In the genomic region with DNA sequence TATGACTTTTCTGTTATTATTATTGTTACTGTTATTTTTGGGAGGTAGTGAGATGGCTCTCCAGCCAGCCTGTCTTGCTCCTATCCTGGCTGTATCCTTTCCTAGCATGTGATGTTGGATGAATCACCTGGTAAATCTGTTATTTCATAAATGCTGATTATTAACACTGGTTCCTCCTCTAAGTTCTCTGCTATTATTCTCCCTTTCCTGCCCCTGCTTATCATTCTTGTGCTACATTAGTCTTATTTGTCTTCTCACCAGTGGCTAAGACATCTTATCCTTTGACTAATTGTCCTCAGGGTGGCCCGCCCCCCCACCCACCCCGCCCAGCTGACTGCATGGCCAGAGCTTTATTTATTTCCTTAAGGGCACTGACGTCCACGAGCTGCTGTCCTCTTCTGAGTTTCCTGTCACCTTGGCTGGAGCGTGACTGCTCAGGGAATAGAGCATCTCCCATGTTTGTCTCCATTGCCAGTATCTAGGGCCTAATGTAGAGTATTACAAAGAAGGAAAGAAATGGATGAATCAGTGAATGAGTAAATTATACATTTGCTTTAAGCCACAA, we compare ENCODE assay signal across 12 cellular contexts.
A peak's percentile ranks its signal among the peaks of the same experiment; 100 is the strongest.
DNase-seq lines count a peak whose midpoint lies in the region; ATAC-seq and TF ChIP-seq lines count a peak whose summit lies in the region.
"Had no signal": no experiment of that assay in that cellular context is flagged by ENCODE, and none has a peak within 500 bp of the region (broad histone marks: within the 10 kb centered on the region; RNA-seq: fewer than 3 reads in every experiment).

No MANE protein-coding gene starts in this region.

- no peaks in the 10 kb centered on the region for H3K79me2 ChIP-seq in fibroblast of lung (ENCODE audit: control insufficient read depth, insufficient read depth, low read length)

- CTCF ChIA-PET in activated naive CD4-positive, alpha-beta T cell treated with anti-CD3 and anti-CD28 coated beads, Interleukin-2, amount 10 ng/mL, durations not matched to agents 7 days and 5 days (lab: Charles Lee) = interaction anchor here (0.7 kb wide), 1 partner anchor 29 kb away, joined by 4 read pairs; no protein-coding TSS in a partner anchor

- peak; percentile 34 for ATAC-seq in RWPE2 (ENCODE audit: low read depth)
- ATAC-seq in GM18517 (IDR thresholded peaks at IDR 0.05; ENCODE audit: unreplicated experiment) = no peak
- no peak for ATAC-seq in GM19351 (IDR thresholded peaks at IDR 0.05; ENCODE audit: unreplicated experiment)
- ATAC-seq: left lobe of liver had no signal

- no peaks in the 10 kb centered on the region for H4K20me1 ChIP-seq in fibroblast of lung (ENCODE audit: control insufficient read depth, extremely low read depth, insufficient read depth, low read length)

- no peaks in the 10 kb centered on the region for H3K9me3 ChIP-seq in RWPE2 (ENCODE audit: severe bottlenecking)
- H3K9me3 ChIP-seq in fibroblast of lung (ENCODE audit: control insufficient read depth, insufficient read depth, low read depth, low read length) = no peaks in the 10 kb centered on the region

- H3K27ac ChIP-seq in RWPE2 (ENCODE audit: poor library complexity, severe bottlenecking) (peak overlapping the region; percentile 87), fibroblast of lung (ENCODE audit: insufficient read depth, low read length) (peak overlapping the region; percentile 11)

- no peak overlapping the region for H3K4me3 Mint-ChIP-seq in activated naive CD4-positive, alpha-beta T cell treated with anti-CD3 and anti-CD28 coated beads, Interleukin-2, amount 50 U/mL, for 24 hours
- no peak overlapping the region for H3K4me3 Mint-ChIP-seq in activated naive CD4-positive, alpha-beta T cell treated with anti-CD3 and anti-CD28 coated beads, Interleukin-2, amount 10 ng/mL, durations not matched to agents 7 days and 5 days
- H3K4me3 Mint-ChIP-seq: IgD-negative memory B cell had no signal

- TF ChIP-seq CTCF in RWPE2 (IDR thresholded peaks at IDR 0.05; ENCODE audit: poor library complexity, severe bottlenecking) (no peak), fibroblast of lung (conservative IDR thresholded peaks at IDR 0.05 in 1 of 2, IDR thresholded peaks at IDR 0.05 in 1 of 2; ENCODE audit: low read depth in 1 of 2, low read length in 2 of 2) (no peak)

- H3K27me3 ChIP-seq in RWPE2 (ENCODE audit: insufficient read depth, poor library complexity, severe bottlenecking) (no peaks in the 10 kb centered on the region), fibroblast of lung (ENCODE audit: control insufficient read depth, insufficient read depth, low read length) (no peaks in the 10 kb centered on the region)

- H3K9me3 Mint-ChIP-seq in activated naive CD4-positive, alpha-beta T cell treated with anti-CD3 and anti-CD28 coated beads, Interleukin-2, amount 50 U/mL, for 24 hours = no peaks in the 10 kb centered on the region
- H3K9me3 Mint-ChIP-seq in activated naive CD4-positive, alpha-beta T cell treated with anti-CD3 and anti-CD28 coated beads, Interleukin-2, amount 10 ng/mL, durations not matched to agents 7 days and 5 days = no peaks in the 10 kb centered on the region
- H3K9me3 Mint-ChIP-seq: IgD-negative memory B cell had no signal

- H3K4me1 ChIP-seq in RWPE2 (ENCODE audit: insufficient read depth, poor library complexity, severe bottlenecking) = peaks cover 50% of the 10 kb centered on the region
- peaks cover 7% of the 10 kb centered on the region for H3K4me1 ChIP-seq in fibroblast of lung (ENCODE audit: control insufficient read depth, extremely low read depth, insufficient read depth, low read length)

- peaks cover 19% of the 10 kb centered on the region for H3K4me1 Mint-ChIP-seq in activated naive CD4-positive, alpha-beta T cell treated with anti-CD3 and anti-CD28 coated beads, Interleukin-2, amount 50 U/mL, for 24 hours
- peaks cover 21% of the 10 kb centered on the region for H3K4me1 Mint-ChIP-seq in activated naive CD4-positive, alpha-beta T cell treated with anti-CD3 and anti-CD28 coated beads, Interleukin-2, amount 10 ng/mL, durations not matched to agents 7 days and 5 days

- H3K36me3 Mint-ChIP-seq in activated naive CD4-positive, alpha-beta T cell treated with anti-CD3 and anti-CD28 coated beads, Interleukin-2, amount 50 U/mL, for 24 hours = no peaks in the 10 kb centered on the region
- H3K36me3 Mint-ChIP-seq in activated naive CD4-positive, alpha-beta T cell treated with anti-CD3 and anti-CD28 coated beads, Interleukin-2, amount 10 ng/mL, durations not matched to agents 7 days and 5 days = no peaks in the 10 kb centered on the region
- H3K36me3 Mint-ChIP-seq: IgD-negative memory B cell had no signal

- no peak overlapping the region for H3K4me3 ChIP-seq in RWPE2 (ENCODE audit: severe bottlenecking)
- H3K4me3 ChIP-seq in fibroblast of lung (replicated peaks in 1 of 4; ENCODE audit: control extremely low read depth in 1 of 4, insufficient read depth in 1 of 4, low read depth in 3 of 4, low read length in 4 of 4) = no peak overlapping the region

- H2AFZ ChIP-seq in fibroblast of lung (ENCODE audit: low read length) = no peak overlapping the region

- no peak for DNase-seq in activated naive CD4-positive, alpha-beta T cell treated with anti-CD3 and anti-CD28 coated beads, Interleukin-2, amount 10 ng/mL, durations not matched to agents 7 days and 5 days
- DNase-seq in RWPE2 (ENCODE audit: low spot score) (no peak), fibroblast of lung (ENCODE audit: low read depth in 2 of 2) (peak in 1 of 2 donors; percentile 72), renal cortical epithelial cell (ENCODE audit: low read depth) (peak; percentile 64), iPS-NIHi11 (ENCODE audit: low spot score) (no peak)
- DNase-seq: NCI-H2107 had no signal

- H3K4me2 ChIP-seq in fibroblast of lung (ENCODE audit: extremely low read depth, insufficient read depth, low read length) = no peak overlapping the region

- H3K9ac ChIP-seq in fibroblast of lung (ENCODE audit: insufficient read depth, low read length) = no peak overlapping the region

- no peaks in the 10 kb centered on the region for H3K27me3 Mint-ChIP-seq in activated naive CD4-positive, alpha-beta T cell treated with anti-CD3 and anti-CD28 coated beads, Interleukin-2, amount 50 U/mL, for 24 hours
- peaks cover 3% of the 10 kb centered on the region for H3K27me3 Mint-ChIP-seq in activated naive CD4-positive, alpha-beta T cell treated with anti-CD3 and anti-CD28 coated beads, Interleukin-2, amount 10 ng/mL, durations not matched to agents 7 days and 5 days
- H3K27me3 Mint-ChIP-seq: IgD-negative memory B cell had no signal

- no peaks in the 10 kb centered on the region for H3K36me3 ChIP-seq in RWPE2 (ENCODE audit: low read depth)
- H3K36me3 ChIP-seq in fibroblast of lung (ENCODE audit: control insufficient read depth, insufficient read depth, low read length) = no peaks in the 10 kb centered on the region

- H3K27ac Mint-ChIP-seq in activated naive CD4-positive, alpha-beta T cell treated with anti-CD3 and anti-CD28 coated beads, Interleukin-2, amount 50 U/mL, for 24 hours = peak overlapping the region; percentile 41
- no peak overlapping the region for H3K27ac Mint-ChIP-seq in activated naive CD4-positive, alpha-beta T cell treated with anti-CD3 and anti-CD28 coated beads, Interleukin-2, amount 10 ng/mL, durations not matched to agents 7 days and 5 days
- H3K27ac Mint-ChIP-seq: IgD-negative memory B cell, progenitor cell of endocrine pancreas had no signal
